ENCODE assay signal across 1 cellular context in the genomic region with DNA sequence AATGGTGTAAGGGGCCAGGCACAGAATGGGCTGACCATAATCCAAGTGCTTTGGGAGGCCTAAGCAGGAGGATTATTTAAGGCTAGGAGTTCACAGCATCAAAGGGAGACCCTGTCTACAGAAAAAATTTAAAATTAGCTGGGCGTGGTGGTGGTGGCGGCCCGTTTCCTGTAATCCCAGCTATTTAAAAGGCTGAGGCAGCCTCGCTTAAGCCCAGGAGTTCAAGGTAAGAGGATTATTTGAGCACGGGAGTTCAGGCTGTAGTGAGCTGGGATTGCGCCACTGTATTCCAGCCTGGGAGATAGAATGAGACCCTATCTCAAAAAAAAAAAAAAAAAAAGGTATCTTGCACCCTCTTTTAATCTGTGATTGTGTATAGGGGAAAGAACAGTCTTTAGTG.
TF ChIP-seq lines count a peak whose summit lies in the region.

No MANE protein-coding gene starts in this region.

TF ChIP-seq in GM23338, 12 proteins besides CTCF, POLR2A, EP300 and RAD21:
- TF ChIP-seq CREB1 (CRISPR knock-in tag; IDR thresholded peaks at IDR 0.05; ENCODE audit: low read depth) (no peak), EZH2 (IDR thresholded peaks at IDR 0.05; ENCODE audit: low read depth, unreplicated experiment) (no peak), ZNF331 (CRISPR knock-in tag; IDR thresholded peaks at IDR 0.05; ENCODE audit: low read depth) (no peak)
- TF ChIP-seq, protein P1, sequence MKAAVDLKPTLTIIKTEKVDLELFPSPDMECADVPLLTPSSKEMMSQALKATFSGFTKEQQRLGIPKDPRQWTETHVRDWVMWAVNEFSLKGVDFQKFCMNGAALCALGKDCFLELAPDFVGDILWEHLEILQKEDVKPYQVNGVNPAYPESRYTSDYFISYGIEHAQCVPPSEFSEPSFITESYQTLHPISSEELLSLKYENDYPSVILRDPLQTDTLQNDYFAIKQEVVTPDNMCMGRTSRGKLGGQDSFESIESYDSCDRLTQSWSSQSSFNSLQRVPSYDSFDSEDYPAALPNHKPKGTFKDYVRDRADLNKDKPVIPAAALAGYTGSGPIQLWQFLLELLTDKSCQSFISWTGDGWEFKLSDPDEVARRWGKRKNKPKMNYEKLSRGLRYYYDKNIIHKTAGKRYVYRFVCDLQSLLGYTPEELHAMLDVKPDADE (IDR thresholded peaks at IDR 0.05) = no peak
